In genomic region chr12:92259852-92260251, GRCh38 we compare ENCODE assay signal across 1 cellular context.
TF ChIP-seq lines count a peak whose summit lies in the region.

No MANE protein-coding gene starts in this region.

TF ChIP-seq in IMR-90, 13 proteins besides CTCF, POLR2A, EP300 and RAD21 (continued from another document):
- no peak for TF ChIP-seq MAFK (IDR thresholded peaks at IDR 0.05; ENCODE audit: low read depth, low read length)
- no peak for TF ChIP-seq CHD1 (IDR thresholded peaks at IDR 0.05; ENCODE audit: low read depth, low read length)
- no peak for TF ChIP-seq RCOR1 (IDR thresholded peaks at IDR 0.05; ENCODE audit: insufficient replicate concordance, low read length)
- no peak for TF ChIP-seq MXI1 (IDR thresholded peaks at IDR 0.05; ENCODE audit: borderline replicate concordance, low read depth, low read length)
- 0 out of 2 replicates have a peak, but pooled peaks have one; percentile 6 for TF ChIP-seq BHLHE40 (IDR thresholded peaks at IDR 0.05; ENCODE audit: low read depth, low read length)
- TF ChIP-seq RFX5 (IDR thresholded peaks at IDR 0.05; ENCODE audit: low read depth, low read length): no peak
